Comparison of ENCODE assay signal across 11 cellular contexts in the genomic region with DNA sequence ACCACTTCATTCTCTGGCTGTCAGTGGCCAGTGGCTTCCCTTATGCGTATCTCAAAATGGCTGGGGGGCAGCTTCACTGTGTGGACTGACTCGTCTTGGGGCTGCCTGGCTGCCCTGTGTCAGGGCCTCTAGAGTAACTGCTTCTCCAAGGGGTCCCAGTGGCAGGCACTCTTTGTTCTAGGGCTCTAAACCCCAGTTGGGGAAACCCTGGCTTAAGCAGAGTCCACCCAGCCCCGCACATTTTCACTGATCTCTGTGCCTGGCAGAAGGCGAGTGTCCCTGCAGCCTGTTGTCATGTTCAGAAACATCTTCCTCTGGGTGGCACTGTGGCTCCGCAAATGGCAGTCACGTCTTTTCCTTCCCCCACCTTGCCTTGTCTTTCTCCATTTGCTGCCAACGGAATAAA. TPM values are rescaled to one million over a fixed set of nuclear protein-coding genes. Genes with fewer than 3 reads are reported as not detected.
DNase-seq lines count a peak whose midpoint lies in the region; FAIRE-seq and TF ChIP-seq lines count a peak whose summit lies in the region.
"Had no signal": no experiment of that assay in that cellular context is flagged by ENCODE, and none has a peak within 500 bp of the region (broad histone marks: within the 10 kb centered on the region; RNA-seq: fewer than 3 reads in every experiment).

No MANE protein-coding gene starts in this region.

- no peaks in the 10 kb centered on the region for H3K79me2 ChIP-seq in endothelial cell of umbilical vein (ENCODE audit: control insufficient read depth, insufficient read depth, low read length)

- no TSS peak for BruUV-seq in endothelial cell of umbilical vein (replicated peaks; lab: Mats Ljungman, UMichigan)

- no peak overlapping the region for H3K4me2 ChIP-seq in endothelial cell of umbilical vein (ENCODE audit: insufficient read depth, low read length)
- H3K4me2 ChIP-seq: A549 had no signal

- peaks cover 10% of the 10 kb centered on the region for H3K36me3 Mint-ChIP-seq in T-helper 2 cell treated with Interferon-gamma antibody and Interleukin-4, amounts not matched to agents 5 μg/mL and 100 μg/mL, for 36 hours (ENCODE audit: low read depth)

- H3K27ac ChIP-seq in endothelial cell of umbilical vein (ENCODE audit: insufficient read depth, low read depth, low read length) (no peak overlapping the region), stomach smooth muscle (ENCODE audit: low read length) (peak overlapping the region; percentile 46)
- H3K27ac ChIP-seq: A549, neutrophil had no signal

- FAIRE-seq in endothelial cell of umbilical vein (lab: Jason Lieb, UNC) = peak; percentile 97
- FAIRE-seq: A549 had no signal

- H3K27ac Mint-ChIP-seq in T-helper 2 cell treated with Interferon-gamma antibody and Interleukin-4, amounts not matched to agents 5 μg/mL and 100 μg/mL, for 36 hours = peak overlapping the region; percentile 57
- H3K27ac Mint-ChIP-seq: WTC11 had no signal

- no peak overlapping the region for H2AFZ ChIP-seq in endothelial cell of umbilical vein (ENCODE audit: low read depth, low read length)

- in situ Hi-C loops in KBM-7 (cut with MboI; ENCODE audit: low pct_unique_long_range_greater_than_20kb, low sequenced_read_pairs) = loop anchor here (25.0 kb wide), 1 partner anchor 199 kb away; a partner anchor contains a TSS

- intact Hi-C loops in endothelial cell of umbilical vein (cut with micrococcal nuclease) = no loop called here

- H3K9me3 Mint-ChIP-seq in T-helper 2 cell treated with Interferon-gamma antibody and Interleukin-4, amounts not matched to agents 5 μg/mL and 100 μg/mL, for 36 hours = no peaks in the 10 kb centered on the region
- H3K9me3 Mint-ChIP-seq: WTC11 had no signal

- H3K36me3 ChIP-seq in endothelial cell of umbilical vein (ENCODE audit: control insufficient read depth in 2 of 2, extremely low read depth in 1 of 2, insufficient read depth in 2 of 2, low read length in 2 of 2) = no peaks in the 10 kb centered on the region
- H3K36me3 ChIP-seq in stomach smooth muscle (ENCODE audit: control insufficient read depth in 2 of 2, insufficient read depth in 2 of 2, low read length in 2 of 2) = no peaks in the 10 kb centered on the region
- H3K36me3 ChIP-seq: neutrophil had no signal

- H4K20me1 ChIP-seq in endothelial cell of umbilical vein (replicated peaks; ENCODE audit: control insufficient read depth, extremely low read depth, insufficient read depth, low read length) = no peaks in the 10 kb centered on the region

- H3K9me3 ChIP-seq in endothelial cell of umbilical vein (replicated peaks; ENCODE audit: control insufficient read depth, insufficient read depth, low read length) (no peaks in the 10 kb centered on the region), stomach smooth muscle (ENCODE audit: control insufficient read depth in 2 of 2, low read length in 2 of 2) (no peaks in the 10 kb centered on the region)
- H3K9me3 ChIP-seq: A549, neutrophil had no signal

- CTCF ChIA-PET in endothelial cell of umbilical vein (lab: Charles Lee) = interaction anchor here (0.6 to 2.0 kb wide), 5 partner anchors 24 to 1034 kb away, joined by 3 to 30 read pairs (median 3); no protein-coding TSS in a partner anchor

- H3K9ac ChIP-seq in endothelial cell of umbilical vein (replicated peaks; ENCODE audit: extremely low read depth, insufficient read depth, low read length) (no peak overlapping the region), stomach smooth muscle (ENCODE audit: low read length in 2 of 2) (peak overlapping the region in 1 of 2 donors; percentile 42)

- H3K4me3 Mint-ChIP-seq in T-helper 2 cell treated with Interferon-gamma antibody and Interleukin-4, amounts not matched to agents 5 μg/mL and 100 μg/mL, for 36 hours = no peak overlapping the region
- H3K4me3 Mint-ChIP-seq: WTC11 had no signal

- TF ChIP-seq CTCF in endothelial cell of umbilical vein (IDR thresholded peaks at IDR 0.05; ENCODE audit: extremely low read depth in 1 of 2, insufficient read depth in 1 of 2, low read depth in 1 of 2, low read length in 2 of 2) = no peak

- H3K4me1 ChIP-seq in endothelial cell of umbilical vein (ENCODE audit: control insufficient read depth, extremely low read depth, insufficient read depth, low read length) = peaks cover 7% of the 10 kb centered on the region
- peaks cover 8% of the 10 kb centered on the region for H3K4me1 ChIP-seq in stomach smooth muscle (ENCODE audit: control insufficient read depth, insufficient read depth, low read length)
- H3K4me1 ChIP-seq: A549 had no signal

- no peaks in the 10 kb centered on the region for H3K27me3 ChIP-seq in endothelial cell of umbilical vein (ENCODE audit: control insufficient read depth in 2 of 2, insufficient read depth in 2 of 2, low read length in 2 of 2)
- H3K27me3 ChIP-seq in stomach smooth muscle (ENCODE audit: control insufficient read depth in 1 of 2, insufficient read depth in 2 of 2, low read length in 2 of 2) = no peaks in the 10 kb centered on the region
- H3K27me3 ChIP-seq: neutrophil had no signal

- H3K9me1 ChIP-seq in endothelial cell of umbilical vein (replicated peaks; ENCODE audit: control insufficient read depth, extremely low read depth, insufficient read depth, low read length) = no peaks in the 10 kb centered on the region

- POLR2A ChIA-PET in endothelial cell of umbilical vein (lab: Charles Lee) = no interaction called here

- H3K27me3 Mint-ChIP-seq in T-helper 2 cell treated with Interferon-gamma antibody and Interleukin-4, amounts not matched to agents 5 μg/mL and 100 μg/mL, for 36 hours (ENCODE audit: low read depth) = no peaks in the 10 kb centered on the region

- no peak overlapping the region for H3K4me3 ChIP-seq in endothelial cell of umbilical vein (replicated peaks in 1 of 3; ENCODE audit: insufficient read depth in 1 of 3, low read depth in 1 of 3, low read length in 3 of 3)
- peak overlapping the region in 1 of 2 donors; percentile 55 for H3K4me3 ChIP-seq in stomach smooth muscle (ENCODE audit: low read length in 2 of 2)
- H3K4me3 ChIP-seq: A549 had no signal

- H3K4me1 Mint-ChIP-seq in T-helper 2 cell treated with Interferon-gamma antibody and Interleukin-4, amounts not matched to agents 5 μg/mL and 100 μg/mL, for 36 hours (ENCODE audit: low read depth) = peaks cover 22% of the 10 kb centered on the region

- no peak for DNase-seq in T-helper 2 cell treated with Interferon-gamma antibody and Interleukin-4, amounts not matched to agents 5 μg/mL and 100 μg/mL, for 36 hours (ENCODE audit: low spot score)
- DNase-seq in T-helper 2 cell (no peak), NCI-H748 treated with DMSO at 0.1 percent for 48 hours (lab: John Stamatoyannopoulos, UW) (peak; percentile 17), endothelial cell of umbilical vein (ENCODE audit: low read depth, low spot score) (no peak), GOT3 (lab: John Stamatoyannopoulos, UW) (no peak), KBM-7 (no peak), NCI-H226 (no peak)

- TF ChIP-seq POLR2A in endothelial cell of umbilical vein (IDR thresholded peaks at IDR 0.05; ENCODE audit: low read depth, low read length) = no peak

- dilution Hi-C loops in endothelial cell of umbilical vein (cut with MboI; ENCODE audit: extremely low pct_ligation_motif_present, low sequenced_read_pairs) = no loop called here

TF ChIP-seq in endothelial cell of umbilical vein, 7 proteins besides CTCF, POLR2A, EP300 and RAD21:
- no peak for TF ChIP-seq POLR2AphosphoS5 (IDR thresholded peaks at IDR 0.05; ENCODE audit: insufficient read depth, low read depth, low read length)
- no peak for TF ChIP-seq FOS (IDR thresholded peaks at IDR 0.05; ENCODE audit: borderline replicate concordance, insufficient read depth, low read length)
- TF ChIP-seq MYC (IDR thresholded peaks at IDR 0.05; ENCODE audit: low read depth, low read length) = no peak
- TF ChIP-seq GATA2 (IDR thresholded peaks at IDR 0.05; ENCODE audit: insufficient read depth, insufficient read length, low read depth, low read length) = no peak
- no peak for TF ChIP-seq EZH2 (IDR thresholded peaks at IDR 0.05; ENCODE audit: borderline replicate concordance, low read depth, low read length, severe bottlenecking)
- TF ChIP-seq JUN (IDR thresholded peaks at IDR 0.05; ENCODE audit: borderline replicate concordance, insufficient read depth, insufficient read length, low read depth) = no peak
- TF ChIP-seq, protein P1, sequence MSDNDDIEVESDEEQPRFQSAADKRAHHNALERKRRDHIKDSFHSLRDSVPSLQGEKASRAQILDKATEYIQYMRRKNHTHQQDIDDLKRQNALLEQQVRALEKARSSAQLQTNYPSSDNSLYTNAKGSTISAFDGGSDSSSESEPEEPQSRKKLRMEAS (IDR thresholded peaks at IDR 0.05; ENCODE audit: insufficient read depth, insufficient read length) = no peak

RNA-seq across cellular contexts. Expression of a gene that starts 59.7 kb away (rescaled TPM):
- 57.3 and 62.2 TPM in 2 replicates for total RNA-seq in endothelial cell of umbilical vein
- 33.0 and 41.3 TPM in 2 replicates for polyA plus RNA-seq in endothelial cell of umbilical vein
- 59.9 and 62.8 TPM in 2 replicates for polyA plus RNA-seq in endothelial cell of umbilical vein (2011; cell fraction: cytosol; rRNA removed)
- polyA plus RNA-seq in endothelial cell of umbilical vein (2011; cell fraction: nucleus; rRNA removed) = 17.4 and 27.1 TPM in 2 replicates
- 65.5 and 71.1 TPM in 2 replicates for polyA plus RNA-seq in endothelial cell of umbilical vein (2012)
- polyA minus RNA-seq in endothelial cell of umbilical vein = 18.6 and 19.8 TPM in 2 replicates
- polyA minus RNA-seq in endothelial cell of umbilical vein (2011; cell fraction: cytosol; rRNA and poly(A)+ RNA removed) = 40.1 TPM
- 27.8 and 32.2 TPM in 2 replicates for polyA minus RNA-seq in endothelial cell of umbilical vein (2011; cell fraction: nucleus; rRNA and poly(A)+ RNA removed)
